Comparison of ENCODE assay signal across 9 cellular contexts in genomic region chr9:34992376-34992951, GRCh38. TPM values are rescaled to one million over a fixed set of nuclear protein-coding genes. Genes with fewer than 3 reads are reported as not detected.
A peak's percentile ranks its signal among the peaks of the same experiment; 100 is the strongest.
DNase-seq lines count a peak whose midpoint lies in the region; ATAC-seq and TF ChIP-seq lines count a peak whose summit lies in the region.
"Had no signal": no experiment of that assay in that cellular context is flagged by ENCODE, and none has a peak within 500 bp of the region (broad histone marks: within the 10 kb centered on the region; RNA-seq: fewer than 3 reads in every experiment).

No MANE protein-coding gene starts in this region.

- H3K36me3 ChIP-seq in cardiac muscle cell: peaks cover 6% of the 10 kb centered on the region
- H3K36me3 ChIP-seq in spleen: peaks cover 0 to 15% (median 0%) of the 10 kb centered on the region in 6 donors

- H3K4me1 Mint-ChIP-seq in osteocyte (ENCODE audit: unreplicated experiment): peaks cover 45% of the 10 kb centered on the region

- peaks cover 5% of the 10 kb centered on the region for H3K36me3 Mint-ChIP-seq in osteocyte (ENCODE audit: unreplicated experiment)

- H3K4me3 Mint-ChIP-seq in osteocyte (ENCODE audit: unreplicated experiment): no peak overlapping the region

- 59 to 82% (median 76%) methylated on average over 16 of the region's 16 CpGs for WGBS in spleen, 5 donors

- peak overlapping the region; percentile 98 for H3K27ac ChIP-seq in cardiac muscle cell
- H3K27ac ChIP-seq in spleen: peak overlapping the region in 7 of 8 donors; percentile 58 to 90 (median 73)

- peaks cover 56% of the 10 kb centered on the region for H3K4me1 ChIP-seq in cardiac muscle cell (ENCODE audit: low read depth)
- H3K4me1 ChIP-seq in spleen: peaks cover 7 to 91% (median 50%) of the 10 kb centered on the region in 6 donors

- ATAC-seq in GM19397 (IDR thresholded peaks at IDR 0.05; ENCODE audit: unreplicated experiment) (no peak), GM18868 (IDR thresholded peaks at IDR 0.05; ENCODE audit: unreplicated experiment) (no peak)

- intact Hi-C loops in spleen (cut with DNase I; ENCODE audit: low total_unique reads): no loop called here

- H3K4me3 ChIP-seq in cardiac muscle cell: no peak overlapping the region
- no peak overlapping the region for H3K4me3 ChIP-seq in spleen
- H3K4me3 ChIP-seq: BLaER1 had no signal

- H3K27me3 ChIP-seq in cardiac muscle cell (no peaks in the 10 kb centered on the region), spleen (replicated peaks in 1 of 7) (peaks cover 0 to 8% (median 0%) of the 10 kb centered on the region in 7 donors)
- H3K27me3 ChIP-seq: BLaER1 had no signal

- no peaks in the 10 kb centered on the region for H3K27me3 Mint-ChIP-seq in osteocyte (ENCODE audit: unreplicated experiment)

- H3K27ac Mint-ChIP-seq in osteocyte (ENCODE audit: unreplicated experiment): no peak overlapping the region

- no peak for TF ChIP-seq POLR2A in spleen (IDR thresholded peaks at IDR 0.05)

- DNase-seq in NOMO-1 treated with DMSO at 0.1 percent for 48 hours (lab: John Stamatoyannopoulos, UW; ENCODE audit: unreplicated experiment) (peak; percentile 51), NOMO-1 treated with dmso at 0.1 percent for 144 hours (lab: John Stamatoyannopoulos, UW; ENCODE audit: unreplicated experiment) (no peak), cardiac muscle cell (ENCODE audit: low read depth in 1 of 2, low spot score in 1 of 2) (peak in 1 of 2 donors; percentile 90), spleen (peak; percentile 71), osteocyte (ENCODE audit: extremely low spot score, unreplicated experiment) (no peak)
- peak; percentile 50 for DNase-seq in activated T-helper 9 cell treated with anti-CD3 and anti-CD28 coated beads, Interleukin-2, amount 50 U/mL, for 16 hours (ENCODE audit: low read depth)

- H3K9me3 ChIP-seq in cardiac muscle cell (ENCODE audit: low read depth) (no peaks in the 10 kb centered on the region), spleen (no peaks in the 10 kb centered on the region)
- H3K9me3 ChIP-seq: BLaER1 had no signal

- TF ChIP-seq CTCF in cardiac muscle cell (IDR thresholded peaks at IDR 0.05; ENCODE audit: low read depth, low read length) (no peak), spleen (IDR thresholded peaks at IDR 0.05 in 8 of 11, conservative IDR thresholded peaks at IDR 0.05 in 3 of 11) (no peak), osteocyte (IDR thresholded peaks at IDR 0.05) (no peak)

- no peaks in the 10 kb centered on the region for H3K9me3 Mint-ChIP-seq in osteocyte (ENCODE audit: unreplicated experiment)

RNA-seq across cellular contexts. Expression of gene DNAJB5, which starts 2.9 kb away (rescaled TPM):
- 39.0 and 44.1 TPM in 2 replicates for total RNA-seq in cardiac muscle cell
- 24.6 and 32.2 TPM in 2 replicates for polyA plus RNA-seq in cardiac muscle cell
- total RNA-seq in spleen: 10 to 100 TPM in 5 of 7 donors, 1 to 10 TPM in 2; 5.6 to 14.4 (median 12.8) TPM
- 1 to 10 TPM; 4.9 to 8.6 (median 6.7) TPM for polyA plus RNA-seq in spleen
- 6.8 TPM in 2 replicates for total RNA-seq in osteocyte

RNA-seq across cellular contexts. Expression of gene PHF24, which starts 34.4 kb away (rescaled TPM):
- total RNA-seq in cardiac muscle cell: 1.1 and 2.9 TPM in 2 replicates
- polyA plus RNA-seq in cardiac muscle cell: 0.95 and 1.4 TPM in 2 replicates
- total RNA-seq in spleen: 1 to 10 TPM in 2 of 7 donors, under 1 TPM in 5; 0.17 to 2.4 (median 0.67) TPM
- under 1 TPM; 0.24 to 0.36 (median 0.26) TPM for polyA plus RNA-seq in spleen
- total RNA-seq in osteocyte: not detected in 2 replicates

Comparison
In these comparisons a context has a peak if more than half of its experiments do, and no peak if none do; other contexts are left out.
1. DNase-seq: peak in NOMO-1 treated with DMSO at 0.1 percent for 48 hours (single experiment), activated T-helper 9 cell treated with anti-CD3 and anti-CD28 coated beads, Interleukin-2, amount 50 U/mL, for 16 hours (single experiment) and spleen (single experiment); none in NOMO-1 treated with dmso at 0.1 percent for 144 hours (single experiment) and osteocyte (single experiment).